ENCODE assay signal across 1 cellular context in the genomic region with DNA sequence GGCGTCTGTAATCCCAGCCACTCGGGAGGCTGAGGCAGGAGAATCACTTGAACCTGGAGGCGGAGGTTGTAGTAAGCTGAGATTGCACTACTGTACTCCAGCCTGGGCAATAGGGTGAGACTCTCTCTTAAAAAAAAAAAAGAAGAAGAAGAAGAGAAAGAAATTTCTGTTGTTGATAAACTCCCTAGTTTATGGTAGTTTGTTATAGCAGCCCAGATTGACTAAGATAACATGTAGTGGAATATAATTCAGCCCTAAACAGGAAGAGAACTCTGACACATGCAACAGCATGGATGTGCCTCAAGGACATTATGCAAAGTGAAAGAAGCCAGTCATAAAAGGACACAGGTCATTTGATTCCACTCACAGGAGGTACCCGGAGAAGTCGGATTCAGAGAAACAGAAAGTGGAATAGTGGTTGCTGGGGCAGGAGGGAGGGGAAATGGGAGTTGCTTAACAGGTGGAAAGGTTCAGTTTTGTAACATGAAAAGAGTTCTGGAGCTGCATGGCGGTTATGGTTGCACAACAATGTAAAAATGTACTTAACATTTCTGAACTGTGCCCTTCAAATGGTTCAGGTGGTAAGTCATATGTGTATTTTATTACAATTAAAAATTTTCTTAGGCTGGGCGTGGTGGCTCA.
TF ChIP-seq lines count a peak whose summit lies in the region.

No MANE protein-coding gene starts in this region.

TF ChIP-seq in HepG2, 621 proteins besides CTCF, POLR2A, EP300 and RAD21 (continued from another document and continues in another):
- 0 out of 2 replicates have a peak, but pooled peaks have one; percentile 62 for TF ChIP-seq SOX13 (IDR thresholded peaks at IDR 0.05)
- peak in 1 of 2 experiments; percentile 74; a peak in 2 of 4 replicates for TF ChIP-seq SOX13 (CRISPR knock-in tag; conservative IDR thresholded peaks at IDR 0.05 in 1 of 2, IDR thresholded peaks at IDR 0.05 in 1 of 2)
- TF ChIP-seq FOXK2 (IDR thresholded peaks at IDR 0.05), result peak; percentile 77
- TF ChIP-seq ADNP (CRISPR knock-in tag; IDR thresholded peaks at IDR 0.05), result peak; percentile 74
- TF ChIP-seq, protein P1, sequence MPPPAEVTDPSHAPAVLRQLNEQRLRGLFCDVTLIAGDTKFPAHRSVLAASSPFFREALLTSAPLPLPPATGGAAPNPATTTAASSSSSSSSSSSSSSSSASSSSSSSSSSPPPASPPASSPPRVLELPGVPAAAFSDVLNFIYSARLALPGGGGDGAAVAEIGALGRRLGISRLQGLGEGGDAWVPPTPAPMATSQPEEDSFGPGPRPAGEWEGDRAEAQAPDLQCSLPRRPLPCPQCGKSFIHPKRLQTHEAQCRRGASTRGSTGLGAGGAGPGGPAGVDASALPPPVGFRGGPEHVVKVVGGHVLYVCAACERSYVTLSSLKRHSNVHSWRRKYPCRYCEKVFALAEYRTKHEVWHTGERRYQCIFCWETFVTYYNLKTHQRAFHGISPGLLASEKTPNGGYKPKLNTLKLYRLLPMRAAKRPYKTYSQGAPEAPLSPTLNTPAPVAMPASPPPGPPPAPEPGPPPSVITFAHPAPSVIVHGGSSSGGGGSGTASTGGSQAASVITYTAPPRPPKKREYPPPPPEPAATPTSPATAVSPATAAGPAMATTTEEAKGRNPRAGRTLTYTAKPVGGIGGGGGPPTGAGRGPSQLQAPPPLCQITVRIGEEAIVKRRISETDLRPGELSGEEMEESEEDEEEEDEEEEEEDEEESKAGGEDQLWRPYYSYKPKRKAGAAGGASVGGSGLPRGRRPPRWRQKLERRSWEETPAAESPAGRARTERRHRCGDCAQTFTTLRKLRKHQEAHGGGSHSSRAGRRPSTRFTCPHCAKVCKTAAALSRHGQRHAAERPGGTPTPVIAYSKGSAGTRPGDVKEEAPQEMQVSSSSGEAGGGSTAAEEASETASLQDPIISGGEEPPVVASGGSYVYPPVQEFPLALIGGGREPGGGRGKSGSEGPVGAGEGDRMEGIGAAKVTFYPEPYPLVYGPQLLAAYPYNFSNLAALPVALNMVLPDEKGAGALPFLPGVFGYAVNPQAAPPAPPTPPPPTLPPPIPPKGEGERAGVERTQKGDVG (CRISPR knock-in tag; IDR thresholded peaks at IDR 0.05; ENCODE audit: borderline replicate concordance), result no peak
- peak; percentile 37 for TF ChIP-seq PHF8 (CRISPR knock-in tag; IDR thresholded peaks at IDR 0.05)
- peak; percentile 76 for TF ChIP-seq PHF5A (CRISPR knock-in tag; IDR thresholded peaks at IDR 0.05; ENCODE audit: low read depth, unreplicated experiment)
- no peak; the same call in 1 of the 2 replicates for TF ChIP-seq ZNF234 (CRISPR knock-in tag; conservative IDR thresholded peaks at IDR 0.05)
- TF ChIP-seq SKI (IDR thresholded peaks at IDR 0.05; ENCODE audit: partially characterized antibody), result peak; percentile 83
- peak; percentile 76; the same call in 1 of the 2 replicates for TF ChIP-seq ELF4 (CRISPR knock-in tag; IDR thresholded peaks at IDR 0.05; ENCODE audit: borderline replicate concordance)
- peak; percentile 65; the same call in 1 of the 3 replicates for TF ChIP-seq MXI1 (IDR thresholded peaks at IDR 0.05; ENCODE audit: borderline replicate concordance, low read depth, low read length)
- TF ChIP-seq ZNF138 (CRISPR knock-in tag; IDR thresholded peaks at IDR 0.05; ENCODE audit: low read depth), result no peak
- TF ChIP-seq ZNF331 (CRISPR knock-in tag; IDR thresholded peaks at IDR 0.05), result peak; percentile 82; the same call in 1 of the 2 replicates
- no peak for TF ChIP-seq ZFP91 (CRISPR knock-in tag; IDR thresholded peaks at IDR 0.05; ENCODE audit: borderline replicate concordance)
- peak; percentile 28 for TF ChIP-seq STAG1 (CRISPR knock-in tag; IDR thresholded peaks at IDR 0.05)
- TF ChIP-seq, protein P2, sequence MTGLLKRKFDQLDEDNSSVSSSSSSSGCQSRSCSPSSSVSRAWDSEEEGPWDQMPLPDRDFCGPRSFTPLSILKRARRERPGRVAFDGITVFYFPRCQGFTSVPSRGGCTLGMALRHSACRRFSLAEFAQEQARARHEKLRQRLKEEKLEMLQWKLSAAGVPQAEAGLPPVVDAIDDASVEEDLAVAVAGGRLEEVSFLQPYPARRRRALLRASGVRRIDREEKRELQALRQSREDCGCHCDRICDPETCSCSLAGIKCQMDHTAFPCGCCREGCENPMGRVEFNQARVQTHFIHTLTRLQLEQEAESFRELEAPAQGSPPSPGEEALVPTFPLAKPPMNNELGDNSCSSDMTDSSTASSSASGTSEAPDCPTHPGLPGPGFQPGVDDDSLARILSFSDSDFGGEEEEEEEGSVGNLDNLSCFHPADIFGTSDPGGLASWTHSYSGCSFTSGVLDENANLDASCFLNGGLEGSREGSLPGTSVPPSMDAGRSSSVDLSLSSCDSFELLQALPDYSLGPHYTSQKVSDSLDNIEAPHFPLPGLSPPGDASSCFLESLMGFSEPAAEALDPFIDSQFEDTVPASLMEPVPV (CRISPR knock-in tag; IDR thresholded peaks at IDR 0.05), result no peak
- TF ChIP-seq ISX (CRISPR knock-in tag; conservative IDR thresholded peaks at IDR 0.05), result peak; percentile 56; the same call in 1 of the 2 replicates
- no peak for TF ChIP-seq ETS1 (CRISPR knock-in tag; IDR thresholded peaks at IDR 0.05)
- TF ChIP-seq MAZ (IDR thresholded peaks at IDR 0.05; ENCODE audit: borderline replicate concordance, low read depth, low read length), result no peak; the same call in 1 of the 2 replicates
- 0 out of 2 replicates have a peak, but pooled peaks have one; percentile 77 for TF ChIP-seq MAZ (CRISPR knock-in tag; IDR thresholded peaks at IDR 0.05; ENCODE audit: low read depth)
- no peak; the same call in 1 of the 2 replicates for TF ChIP-seq RXRA (CRISPR knock-in tag; IDR thresholded peaks at IDR 0.05)
- TF ChIP-seq, protein P3, sequence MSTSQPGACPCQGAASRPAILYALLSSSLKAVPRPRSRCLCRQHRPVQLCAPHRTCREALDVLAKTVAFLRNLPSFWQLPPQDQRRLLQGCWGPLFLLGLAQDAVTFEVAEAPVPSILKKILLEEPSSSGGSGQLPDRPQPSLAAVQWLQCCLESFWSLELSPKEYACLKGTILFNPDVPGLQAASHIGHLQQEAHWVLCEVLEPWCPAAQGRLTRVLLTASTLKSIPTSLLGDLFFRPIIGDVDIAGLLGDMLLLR (CRISPR knock-in tag; IDR thresholded peaks at IDR 0.05), result no peak
- TF ChIP-seq YEATS2 (CRISPR knock-in tag; IDR thresholded peaks at IDR 0.05; ENCODE audit: borderline replicate concordance), result peak; percentile 82; the same call in 1 of the 2 replicates
- TF ChIP-seq FOXJ3 (CRISPR knock-in tag; IDR thresholded peaks at IDR 0.05; ENCODE audit: borderline replicate concordance), result peak; percentile 86
- TF ChIP-seq SIN3A (IDR thresholded peaks at IDR 0.05; ENCODE audit: borderline replicate concordance, low read depth, low read length), result peak; percentile 42; the same call in 1 of the 2 replicates
- TF ChIP-seq KLF11 (CRISPR knock-in tag; IDR thresholded peaks at IDR 0.05), result no peak
- TF ChIP-seq, protein P4, sequence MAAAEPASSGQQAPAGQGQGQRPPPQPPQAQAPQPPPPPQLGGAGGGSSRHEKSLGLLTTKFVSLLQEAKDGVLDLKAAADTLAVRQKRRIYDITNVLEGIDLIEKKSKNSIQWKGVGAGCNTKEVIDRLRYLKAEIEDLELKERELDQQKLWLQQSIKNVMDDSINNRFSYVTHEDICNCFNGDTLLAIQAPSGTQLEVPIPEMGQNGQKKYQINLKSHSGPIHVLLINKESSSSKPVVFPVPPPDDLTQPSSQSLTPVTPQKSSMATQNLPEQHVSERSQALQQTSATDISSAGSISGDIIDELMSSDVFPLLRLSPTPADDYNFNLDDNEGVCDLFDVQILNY (CRISPR knock-in tag; conservative IDR thresholded peaks at IDR 0.05), result no peak
- TF ChIP-seq KDM5A (IDR thresholded peaks at IDR 0.05; ENCODE audit: borderline replicate concordance, low read length), result no peak
- TF ChIP-seq, protein P5, sequence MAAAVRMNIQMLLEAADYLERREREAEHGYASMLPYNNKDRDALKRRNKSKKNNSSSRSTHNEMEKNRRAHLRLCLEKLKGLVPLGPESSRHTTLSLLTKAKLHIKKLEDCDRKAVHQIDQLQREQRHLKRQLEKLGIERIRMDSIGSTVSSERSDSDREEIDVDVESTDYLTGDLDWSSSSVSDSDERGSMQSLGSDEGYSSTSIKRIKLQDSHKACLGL (CRISPR knock-in tag; IDR thresholded peaks at IDR 0.05), result no peak
- no peak for TF ChIP-seq ZNF564 (CRISPR knock-in tag; IDR thresholded peaks at IDR 0.05)
- TF ChIP-seq, protein P6, sequence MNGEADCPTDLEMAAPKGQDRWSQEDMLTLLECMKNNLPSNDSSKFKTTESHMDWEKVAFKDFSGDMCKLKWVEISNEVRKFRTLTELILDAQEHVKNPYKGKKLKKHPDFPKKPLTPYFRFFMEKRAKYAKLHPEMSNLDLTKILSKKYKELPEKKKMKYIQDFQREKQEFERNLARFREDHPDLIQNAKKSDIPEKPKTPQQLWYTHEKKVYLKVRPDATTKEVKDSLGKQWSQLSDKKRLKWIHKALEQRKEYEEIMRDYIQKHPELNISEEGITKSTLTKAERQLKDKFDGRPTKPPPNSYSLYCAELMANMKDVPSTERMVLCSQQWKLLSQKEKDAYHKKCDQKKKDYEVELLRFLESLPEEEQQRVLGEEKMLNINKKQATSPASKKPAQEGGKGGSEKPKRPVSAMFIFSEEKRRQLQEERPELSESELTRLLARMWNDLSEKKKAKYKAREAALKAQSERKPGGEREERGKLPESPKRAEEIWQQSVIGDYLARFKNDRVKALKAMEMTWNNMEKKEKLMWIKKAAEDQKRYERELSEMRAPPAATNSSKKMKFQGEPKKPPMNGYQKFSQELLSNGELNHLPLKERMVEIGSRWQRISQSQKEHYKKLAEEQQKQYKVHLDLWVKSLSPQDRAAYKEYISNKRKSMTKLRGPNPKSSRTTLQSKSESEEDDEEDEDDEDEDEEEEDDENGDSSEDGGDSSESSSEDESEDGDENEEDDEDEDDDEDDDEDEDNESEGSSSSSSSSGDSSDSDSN (CRISPR knock-in tag; IDR thresholded peaks at IDR 0.05), result peak; percentile 59
- TF ChIP-seq MED8 (CRISPR knock-in tag; IDR thresholded peaks at IDR 0.05; ENCODE audit: insufficient replicate concordance), result peak; percentile 34
- TF ChIP-seq ZNF607 (CRISPR knock-in tag; IDR thresholded peaks at IDR 0.05; ENCODE audit: borderline replicate concordance), result peak; percentile 86
- TF ChIP-seq, protein P7, sequence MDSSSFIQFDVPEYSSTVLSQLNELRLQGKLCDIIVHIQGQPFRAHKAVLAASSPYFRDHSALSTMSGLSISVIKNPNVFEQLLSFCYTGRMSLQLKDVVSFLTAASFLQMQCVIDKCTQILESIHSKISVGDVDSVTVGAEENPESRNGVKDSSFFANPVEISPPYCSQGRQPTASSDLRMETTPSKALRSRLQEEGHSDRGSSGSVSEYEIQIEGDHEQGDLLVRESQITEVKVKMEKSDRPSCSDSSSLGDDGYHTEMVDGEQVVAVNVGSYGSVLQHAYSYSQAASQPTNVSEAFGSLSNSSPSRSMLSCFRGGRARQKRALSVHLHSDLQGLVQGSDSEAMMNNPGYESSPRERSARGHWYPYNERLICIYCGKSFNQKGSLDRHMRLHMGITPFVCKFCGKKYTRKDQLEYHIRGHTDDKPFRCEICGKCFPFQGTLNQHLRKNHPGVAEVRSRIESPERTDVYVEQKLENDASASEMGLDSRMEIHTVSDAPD (CRISPR knock-in tag; IDR thresholded peaks at IDR 0.05), result peak; percentile 49; the same call in 1 of the 2 replicates
- TF ChIP-seq, protein P8, sequence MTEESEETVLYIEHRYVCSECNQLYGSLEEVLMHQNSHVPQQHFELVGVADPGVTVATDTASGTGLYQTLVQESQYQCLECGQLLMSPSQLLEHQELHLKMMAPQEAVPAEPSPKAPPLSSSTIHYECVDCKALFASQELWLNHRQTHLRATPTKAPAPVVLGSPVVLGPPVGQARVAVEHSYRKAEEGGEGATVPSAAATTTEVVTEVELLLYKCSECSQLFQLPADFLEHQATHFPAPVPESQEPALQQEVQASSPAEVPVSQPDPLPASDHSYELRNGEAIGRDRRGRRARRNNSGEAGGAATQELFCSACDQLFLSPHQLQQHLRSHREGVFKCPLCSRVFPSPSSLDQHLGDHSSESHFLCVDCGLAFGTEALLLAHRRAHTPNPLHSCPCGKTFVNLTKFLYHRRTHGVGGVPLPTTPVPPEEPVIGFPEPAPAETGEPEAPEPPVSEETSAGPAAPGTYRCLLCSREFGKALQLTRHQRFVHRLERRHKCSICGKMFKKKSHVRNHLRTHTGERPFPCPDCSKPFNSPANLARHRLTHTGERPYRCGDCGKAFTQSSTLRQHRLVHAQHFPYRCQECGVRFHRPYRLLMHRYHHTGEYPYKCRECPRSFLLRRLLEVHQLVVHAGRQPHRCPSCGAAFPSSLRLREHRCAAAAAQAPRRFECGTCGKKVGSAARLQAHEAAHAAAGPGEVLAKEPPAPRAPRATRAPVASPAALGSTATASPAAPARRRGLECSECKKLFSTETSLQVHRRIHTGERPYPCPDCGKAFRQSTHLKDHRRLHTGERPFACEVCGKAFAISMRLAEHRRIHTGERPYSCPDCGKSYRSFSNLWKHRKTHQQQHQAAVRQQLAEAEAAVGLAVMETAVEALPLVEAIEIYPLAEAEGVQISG (CRISPR knock-in tag; IDR thresholded peaks at IDR 0.05), result peak; percentile 52; the same call in 1 of the 2 replicates
- TF ChIP-seq SMYD3 (CRISPR knock-in tag; IDR thresholded peaks at IDR 0.05), result 0 out of 2 replicates have a peak, but pooled peaks have one; percentile 47
- TF ChIP-seq ZKSCAN8 (CRISPR knock-in tag; IDR thresholded peaks at IDR 0.05; ENCODE audit: borderline replicate concordance), result peak; percentile 94
- no peak for TF ChIP-seq ZNF101 (CRISPR knock-in tag; IDR thresholded peaks at IDR 0.05; ENCODE audit: borderline replicate concordance, low read depth)
